In the genomic region with DNA sequence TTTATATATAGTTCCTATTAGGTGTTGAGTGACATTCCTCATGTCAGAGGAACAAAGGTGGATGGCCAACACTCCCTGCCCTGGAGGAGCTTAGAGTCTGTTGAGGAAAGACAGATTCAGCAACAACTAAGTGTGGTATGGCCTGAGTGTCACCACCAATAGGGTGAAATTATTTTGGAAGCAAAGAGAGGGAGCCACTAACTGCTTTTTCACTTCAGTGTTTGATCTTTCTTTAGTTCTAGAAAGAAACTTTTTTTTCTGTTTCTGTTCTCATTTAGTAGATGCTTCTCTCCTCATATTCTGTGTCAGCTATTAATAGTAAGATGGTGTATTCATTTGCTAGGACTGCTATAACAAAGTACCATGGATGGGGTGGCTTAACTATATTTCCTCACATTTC, we compare ENCODE assay signal across 1 cellular context.
TF ChIP-seq lines count a peak whose summit lies in the region.

No MANE protein-coding gene starts in this region.

TF ChIP-seq in A549, 52 proteins besides CTCF, POLR2A, EP300 and RAD21 (continued from another document):
- TF ChIP-seq, protein P1, sequence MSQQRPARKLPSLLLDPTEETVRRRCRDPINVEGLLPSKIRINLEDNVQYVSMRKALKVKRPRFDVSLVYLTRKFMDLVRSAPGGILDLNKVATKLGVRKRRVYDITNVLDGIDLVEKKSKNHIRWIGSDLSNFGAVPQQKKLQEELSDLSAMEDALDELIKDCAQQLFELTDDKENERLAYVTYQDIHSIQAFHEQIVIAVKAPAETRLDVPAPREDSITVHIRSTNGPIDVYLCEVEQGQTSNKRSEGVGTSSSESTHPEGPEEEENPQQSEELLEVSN (IDR thresholded peaks at IDR 0.05; ENCODE audit: borderline replicate concordance, low read depth): no peak
- TF ChIP-seq, protein P2, sequence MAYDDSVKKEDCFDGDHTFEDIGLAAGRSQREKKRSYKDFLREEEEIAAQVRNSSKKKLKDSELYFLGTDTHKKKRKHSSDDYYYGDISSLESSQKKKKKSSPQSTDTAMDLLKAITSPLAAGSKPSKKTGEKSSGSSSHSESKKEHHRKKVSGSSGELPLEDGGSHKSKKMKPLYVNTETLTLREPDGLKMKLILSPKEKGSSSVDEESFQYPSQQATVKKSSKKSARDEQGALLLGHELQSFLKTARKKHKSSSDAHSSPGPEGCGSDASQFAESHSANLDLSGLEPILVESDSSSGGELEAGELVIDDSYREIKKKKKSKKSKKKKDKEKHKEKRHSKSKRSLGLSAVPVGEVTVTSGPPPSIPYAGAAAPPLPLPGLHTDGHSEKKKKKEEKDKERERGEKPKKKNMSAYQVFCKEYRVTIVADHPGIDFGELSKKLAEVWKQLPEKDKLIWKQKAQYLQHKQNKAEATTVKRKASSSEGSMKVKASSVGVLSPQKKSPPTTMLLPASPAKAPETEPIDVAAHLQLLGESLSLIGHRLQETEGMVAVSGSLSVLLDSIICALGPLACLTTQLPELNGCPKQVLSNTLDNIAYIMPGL (CRISPR knock-in tag; IDR thresholded peaks at IDR 0.05; ENCODE audit: borderline replicate concordance): no peak
- TF ChIP-seq CBX8 (IDR thresholded peaks at IDR 0.05): no peak
- TF ChIP-seq RARB (CRISPR knock-in tag; IDR thresholded peaks at IDR 0.05): no peak
- TF ChIP-seq CHD2 (IDR thresholded peaks at IDR 0.05; ENCODE audit: low read length, partially characterized antibody): no peak
- no peak for TF ChIP-seq NR3C1 (IDR thresholded peaks at IDR 0.05)
- TF ChIP-seq FOSL2 (IDR thresholded peaks at IDR 0.05): no peak
- TF ChIP-seq FOSL2 (CRISPR knock-in tag; IDR thresholded peaks at IDR 0.05): no peak
TF ChIP-seq in A549: peak in this region for 0.
